In genomic region chr6:141483561-141484061, GRCh38 we compare ENCODE assay signal across 7 cellular contexts.
DNase-seq lines count a peak whose midpoint lies in the region; ATAC-seq and TF ChIP-seq lines count a peak whose summit lies in the region.

No MANE protein-coding gene starts in this region.

- H3K27me3 ChIP-seq in parathyroid adenoma (ENCODE audit: control insufficient read depth, insufficient read depth, low read length) (no peaks in the 10 kb centered on the region), vagina (no peaks in the 10 kb centered on the region)

- no peak overlapping the region for H2AFZ ChIP-seq in parathyroid adenoma

- H3K27ac ChIP-seq in epithelial cell of prostate (peak overlapping the region; percentile 2), parathyroid adenoma (no peak overlapping the region), vagina (peak overlapping the region; percentile 37)

- H3K4me1 ChIP-seq in parathyroid adenoma = no peaks in the 10 kb centered on the region
- H3K4me1 ChIP-seq in vagina = peaks cover 11% of the 10 kb centered on the region

- no peak for TF ChIP-seq POLR2A in vagina (IDR thresholded peaks at IDR 0.05)

- no peaks in the 10 kb centered on the region for H3K9me3 ChIP-seq in parathyroid adenoma (ENCODE audit: control insufficient read depth, low read length)
- no peaks in the 10 kb centered on the region for H3K9me3 ChIP-seq in vagina

- ATAC-seq in GM18861 (IDR thresholded peaks at IDR 0.05; ENCODE audit: unreplicated experiment) = peak; percentile 89
- ATAC-seq in HG02938 (IDR thresholded peaks at IDR 0.05; ENCODE audit: unreplicated experiment) = peak; percentile 91

- H3K9ac ChIP-seq in parathyroid adenoma = no peak overlapping the region

- peak overlapping the region; percentile 27 for H3K4me2 ChIP-seq in parathyroid adenoma (ENCODE audit: low read length)

- TF ChIP-seq CTCF in parathyroid adenoma (IDR thresholded peaks at IDR 0.05) = no peak
- no peak for TF ChIP-seq CTCF in vagina (IDR thresholded peaks at IDR 0.05)

- no peaks in the 10 kb centered on the region for H3K36me3 ChIP-seq in parathyroid adenoma (ENCODE audit: control insufficient read depth, insufficient read depth, low read length)
- H3K36me3 ChIP-seq in vagina = no peaks in the 10 kb centered on the region

- no peaks in the 10 kb centered on the region for H3K79me2 ChIP-seq in parathyroid adenoma

- peak overlapping the region; percentile 0 for H3K4me3 ChIP-seq in parathyroid adenoma (ENCODE audit: low read depth, low read length)
- peak overlapping the region; percentile 9 to 32 for H3K4me3 ChIP-seq in vagina

- intact Hi-C loops in vagina (cut with DNase I) = no loop called here

- peak; percentile 50 for DNase-seq in NCI-H2196 (lab: John Stamatoyannopoulos, UW; ENCODE audit: unreplicated experiment)
- peak; percentile 37 for DNase-seq in activated CD4-positive, alpha-beta T cell treated with anti-CD3 and anti-CD28 coated beads, Interleukin-2, amount 50 U/mL, for 1 hour
- peak; percentile 59 for DNase-seq in epithelial cell of prostate (ENCODE audit: low read depth, low spot score)
- DNase-seq in vagina (ENCODE audit: extremely low spot score in 2 of 2) = no peak

Comparison
In these comparisons a context has a peak if more than half of its experiments do, and no peak if none do; other contexts are left out.
1. DNase-seq: peak in NCI-H2196 (single experiment), activated CD4-positive, alpha-beta T cell treated with anti-CD3 and anti-CD28 coated beads, Interleukin-2, amount 50 U/mL, for 1 hour (single experiment) and epithelial cell of prostate (single experiment); none in vagina (0 of 2).